14 cellular contexts compared by ENCODE assay signal in the genomic region with DNA sequence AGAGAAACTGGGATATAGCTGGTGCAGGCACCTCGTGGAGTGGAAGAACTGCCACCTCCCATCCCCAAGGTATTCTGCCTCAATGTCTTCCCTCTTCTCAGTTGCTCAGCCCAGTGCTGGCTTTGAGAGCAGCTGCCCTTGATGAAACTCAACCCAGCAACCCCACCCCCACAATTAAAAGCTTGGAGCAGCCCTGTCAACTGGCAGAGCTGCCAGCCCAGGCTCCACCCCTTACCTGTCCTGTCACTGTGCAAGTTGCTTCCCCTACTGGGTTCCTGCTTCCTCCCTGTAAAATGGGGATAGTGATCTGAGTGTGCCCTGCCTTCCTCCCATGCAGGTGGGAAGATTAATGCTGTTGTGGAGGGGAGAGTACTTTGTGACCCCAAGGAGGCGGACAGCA. TPM values are rescaled to one million over a fixed set of nuclear protein-coding genes. Genes with fewer than 3 reads are reported as not detected.
DNase-seq lines count a peak whose midpoint lies in the region; ATAC-seq, FAIRE-seq and TF ChIP-seq lines count a peak whose summit lies in the region.
"Had no signal": no experiment of that assay in that cellular context is flagged by ENCODE, and none has a peak within 500 bp of the region (broad histone marks: within the 10 kb centered on the region; RNA-seq: fewer than 3 reads in every experiment).

No MANE protein-coding gene starts in this region.

- peak overlapping the region; percentile 9 for H3K27ac Mint-ChIP-seq in T-helper 2 cell treated with Interferon-gamma antibody and Interleukin-4, amounts not matched to agents 5 μg/mL and 100 μg/mL, for 36 hours
- H3K27ac Mint-ChIP-seq in Caco-2 (ENCODE audit: unreplicated experiment) = no peak overlapping the region

- intact Hi-C loops in Caco-2 (cut with micrococcal nuclease; ENCODE audit: unreplicated experiment) = no loop called here

- no peaks in the 10 kb centered on the region for H3K9me3 ChIP-seq in esophagus (ENCODE audit: control insufficient read depth in 2 of 2, insufficient read depth in 1 of 2, low read depth in 1 of 2, low read length in 1 of 2)
- no peaks in the 10 kb centered on the region for H3K9me3 ChIP-seq in small intestine (ENCODE audit: control insufficient read depth, low read depth)
- H3K9me3 ChIP-seq in Caco-2 = no peaks in the 10 kb centered on the region

- no peaks in the 10 kb centered on the region for H3K27me3 Mint-ChIP-seq in T-helper 2 cell treated with Interferon-gamma antibody and Interleukin-4, amounts not matched to agents 5 μg/mL and 100 μg/mL, for 36 hours (ENCODE audit: low read depth)
- no peaks in the 10 kb centered on the region for H3K27me3 Mint-ChIP-seq in Caco-2 (ENCODE audit: insufficient read depth, unreplicated experiment)

- H3K27ac ChIP-seq in esophagus (ENCODE audit: low read depth in 2 of 2, low read length in 1 of 2) (peak overlapping the region; percentile 65 to 76), small intestine (ENCODE audit: low read depth in 1 of 2, low read length in 1 of 2) (peak overlapping the region; percentile 6 to 44)

- H3K36me3 ChIP-seq in esophagus (ENCODE audit: control insufficient read depth in 2 of 2, insufficient read depth in 2 of 2, low read length in 1 of 2) (peaks cover 2 to 12% of the 10 kb centered on the region in 2 donors), small intestine (ENCODE audit: control insufficient read depth in 2 of 2, insufficient read depth in 2 of 2, low read length in 2 of 2) (peaks cover 2 to 6% of the 10 kb centered on the region in 2 donors), Caco-2 (ENCODE audit: control insufficient read depth, insufficient read depth, low read length) (no peaks in the 10 kb centered on the region; the same call in 1 of the 2 replicates)

- no peak for TF ChIP-seq CTCF in Caco-2 (IDR thresholded peaks at IDR 0.05; ENCODE audit: insufficient read depth in 1 of 2, low read depth in 1 of 2, low read length in 1 of 2, severe bottlenecking in 1 of 2, unreplicated experiment in 1 of 2)

- peaks cover 9% of the 10 kb centered on the region for H3K4me1 Mint-ChIP-seq in T-helper 2 cell treated with Interferon-gamma antibody and Interleukin-4, amounts not matched to agents 5 μg/mL and 100 μg/mL, for 36 hours (ENCODE audit: low read depth)
- peaks cover 29% of the 10 kb centered on the region for H3K4me1 Mint-ChIP-seq in Caco-2 (ENCODE audit: low read depth, unreplicated experiment)

- no TSS peak for BruUV-seq in Caco-2 (replicated peaks; lab: Mats Ljungman, UMichigan)

- H3K4me1 ChIP-seq in esophagus (ENCODE audit: control insufficient read depth in 2 of 2, insufficient read depth in 2 of 2, low read length in 1 of 2) (peaks cover 7 to 16% of the 10 kb centered on the region in 2 donors), small intestine (ENCODE audit: control insufficient read depth in 2 of 2, insufficient read depth in 1 of 2, low read depth in 1 of 2, low read length in 1 of 2) (peaks cover 0 to 6% of the 10 kb centered on the region in 2 donors), Caco-2 (peaks cover 16% of the 10 kb centered on the region)

- POLR2A ChIA-PET in Caco-2 (lab: Charles Lee) = interaction anchor here (0.5 kb wide), 1 partner anchor 31 kb away, joined by 5 read pairs; no protein-coding TSS in a partner anchor

- no peak overlapping the region for H3K4me3 Mint-ChIP-seq in T-helper 2 cell treated with Interferon-gamma antibody and Interleukin-4, amounts not matched to agents 5 μg/mL and 100 μg/mL, for 36 hours
- no peak overlapping the region for H3K4me3 Mint-ChIP-seq in Caco-2 (ENCODE audit: unreplicated experiment)

- H3K4me3 ChIP-seq in esophagus (ENCODE audit: low read depth in 1 of 2, low read length in 2 of 2) (no peak overlapping the region), small intestine (ENCODE audit: low read depth in 1 of 2, low read length in 2 of 2) (no peak overlapping the region), Caco-2 (ENCODE audit: low read depth, low read length) (no peak overlapping the region)
- H3K4me3 ChIP-seq: lung had no signal

- H3K27me3 ChIP-seq in esophagus (ENCODE audit: control insufficient read depth in 1 of 2, insufficient read depth in 2 of 2, low read length in 2 of 2) (no peaks in the 10 kb centered on the region), small intestine (ENCODE audit: control insufficient read depth in 2 of 2, insufficient read depth in 2 of 2, low read length in 2 of 2) (no peaks in the 10 kb centered on the region), Caco-2 (replicated peaks; ENCODE audit: control insufficient read depth, insufficient read depth, low read length) (no peaks in the 10 kb centered on the region)

- ATAC-seq in left lobe of liver = no peak

- 62 to 68% methylated on average over 2 of the region's 2 CpGs for WGBS in esophagus, 2 donors
- 44 to 75% (median 64%) methylated on average over 2 of the region's 2 CpGs for WGBS in small intestine, 3 donors

- CTCF ChIA-PET in Caco-2 (lab: Charles Lee) = interaction anchor here (0.6 to 1.4 kb wide), 2 partner anchors 15 to 20 kb away, joined by 3 read pairs; no protein-coding TSS in a partner anchor

- no peaks in the 10 kb centered on the region for H3K36me3 Mint-ChIP-seq in T-helper 2 cell treated with Interferon-gamma antibody and Interleukin-4, amounts not matched to agents 5 μg/mL and 100 μg/mL, for 36 hours (ENCODE audit: low read depth)
- H3K36me3 Mint-ChIP-seq in Caco-2 (ENCODE audit: insufficient read depth, unreplicated experiment) = peaks cover 19% of the 10 kb centered on the region

- no peak for FAIRE-seq in small intestine (lab: Jason Lieb, UNC)
- no peak for FAIRE-seq in frontal cortex (lab: Jason Lieb, UNC)

- H3K9me3 Mint-ChIP-seq in T-helper 2 cell treated with Interferon-gamma antibody and Interleukin-4, amounts not matched to agents 5 μg/mL and 100 μg/mL, for 36 hours = no peaks in the 10 kb centered on the region
- no peaks in the 10 kb centered on the region for H3K9me3 Mint-ChIP-seq in Caco-2 (ENCODE audit: unreplicated experiment)

- no peak for DNase-seq in T-helper 2 cell treated with Interferon-gamma antibody and Interleukin-4, amounts not matched to agents 5 μg/mL and 100 μg/mL, for 36 hours (ENCODE audit: low spot score)
- DNase-seq in T-helper 2 cell (no peak), NCI-H2171 (lab: John Stamatoyannopoulos, UW) (peak; percentile 53), small intestine (peak; percentile 49), frontal cortex (ENCODE audit: low spot score in 2 of 2) (no peak), Caco-2 (no peak), left lobe of liver (ENCODE audit: low spot score) (no peak)
- DNase-seq: activated CD8-positive, alpha-beta memory T cell treated with anti-CD3 and anti-CD28 coated beads for 24 hours; MV-4-11; SHP77 treated with DMSO at 0.1 percent for 48 hours; T1000 had no signal

RNA-seq across cellular contexts. Expression of a gene that starts 4.5 kb away (rescaled TPM):
- polyA plus RNA-seq in esophagus (10 to 100 TPM; 21.6 to 37.9 TPM), small intestine (10 to 100 TPM; 13.2 to 31.8 (median 19.5) TPM)
- total RNA-seq in frontal cortex (35.5 TPM), Caco-2 (2022) (28.2 and 28.4 TPM in 2 replicates), left lobe of liver (38.0 TPM)

RNA-seq across cellular contexts. Expression of a gene that starts 4.6 kb away (rescaled TPM):
- polyA plus RNA-seq in esophagus (10 to 100 TPM; 31.9 to 63.8 TPM), small intestine (100 to 1,000 TPM in 2 of 3 donors, 10 to 100 TPM in 1; 87.1 to 116 (median 105) TPM)
- total RNA-seq in frontal cortex (41.2 TPM), Caco-2 (2022) (87.6 and 92.2 TPM in 2 replicates), left lobe of liver (35.3 TPM)

RNA-seq across cellular contexts. Expression of a gene that starts 26.7 kb away (rescaled TPM):
- polyA plus RNA-seq in esophagus (under 1 TPM; 0.19 to 0.29 TPM), small intestine (under 1 TPM in 1 of 3 donors, not detected in 2; 0.18 TPM)
- total RNA-seq in frontal cortex (not detected), Caco-2 (2022) (not detected in 2 replicates), left lobe of liver (0.18 TPM)
- total RNA-seq: osteoblast had no signal

Comparison
In these comparisons a context has a peak if more than half of its experiments do, and no peak if none do; other contexts are left out.
1. DNase-seq: peak in NCI-H2171 (single experiment) and small intestine (single experiment); none in T-helper 2 cell treated with Interferon-gamma antibody and Interleukin-4, amounts not matched to agents 5 μg/mL and 100 μg/mL, for 36 hours (single experiment), T-helper 2 cell (0 of 5), frontal cortex (0 of 2), Caco-2 (0 of 2) and left lobe of liver (single experiment).